ENCODE assay signal across 2 cellular contexts in the genomic region with DNA sequence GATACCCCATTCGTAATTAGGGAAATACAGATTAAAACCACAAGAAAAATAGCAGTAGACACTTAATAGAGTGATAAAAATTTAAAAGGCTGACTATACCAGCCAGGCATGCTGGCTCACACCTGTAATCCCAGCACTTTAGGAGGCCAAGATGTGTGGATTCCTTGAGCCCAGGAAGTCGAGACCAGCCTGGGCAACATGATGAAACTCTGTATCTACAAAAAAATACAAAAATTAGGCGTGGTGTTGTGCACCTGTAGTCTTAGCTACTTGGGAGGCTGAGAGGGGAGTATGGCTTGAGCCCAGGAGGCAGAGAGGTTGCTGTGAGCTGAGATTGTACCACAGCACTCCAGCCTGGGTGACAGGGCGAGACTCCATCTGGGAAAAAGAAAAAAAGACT.
TF ChIP-seq lines count a peak whose summit lies in the region.

No MANE protein-coding gene starts in this region.

TF ChIP-seq in GM23338, 12 proteins besides CTCF, POLR2A, EP300 and RAD21 (continued from another document):
- TF ChIP-seq REST (IDR thresholded peaks at IDR 0.05; ENCODE audit: unreplicated experiment) (no peak), NANOG (IDR thresholded peaks at IDR 0.05; ENCODE audit: borderline replicate concordance) (no peak), JUNB (IDR thresholded peaks at IDR 0.05; ENCODE audit: unreplicated experiment) (no peak)
- TF ChIP-seq, protein P1, sequence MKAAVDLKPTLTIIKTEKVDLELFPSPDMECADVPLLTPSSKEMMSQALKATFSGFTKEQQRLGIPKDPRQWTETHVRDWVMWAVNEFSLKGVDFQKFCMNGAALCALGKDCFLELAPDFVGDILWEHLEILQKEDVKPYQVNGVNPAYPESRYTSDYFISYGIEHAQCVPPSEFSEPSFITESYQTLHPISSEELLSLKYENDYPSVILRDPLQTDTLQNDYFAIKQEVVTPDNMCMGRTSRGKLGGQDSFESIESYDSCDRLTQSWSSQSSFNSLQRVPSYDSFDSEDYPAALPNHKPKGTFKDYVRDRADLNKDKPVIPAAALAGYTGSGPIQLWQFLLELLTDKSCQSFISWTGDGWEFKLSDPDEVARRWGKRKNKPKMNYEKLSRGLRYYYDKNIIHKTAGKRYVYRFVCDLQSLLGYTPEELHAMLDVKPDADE (IDR thresholded peaks at IDR 0.05) = no peak

TF ChIP-seq in HepG2, 621 proteins besides CTCF, POLR2A, EP300 and RAD21 (continued from another document):
- TF ChIP-seq, protein P2, sequence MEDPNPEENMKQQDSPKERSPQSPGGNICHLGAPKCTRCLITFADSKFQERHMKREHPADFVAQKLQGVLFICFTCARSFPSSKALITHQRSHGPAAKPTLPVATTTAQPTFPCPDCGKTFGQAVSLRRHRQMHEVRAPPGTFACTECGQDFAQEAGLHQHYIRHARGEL (CRISPR knock-in tag; IDR thresholded peaks at IDR 0.05) = no peak
- TF ChIP-seq MBNL3 (CRISPR knock-in tag; conservative IDR thresholded peaks at IDR 0.05) (no peak), ARNT2 (CRISPR knock-in tag; IDR thresholded peaks at IDR 0.05; ENCODE audit: low read depth) (no peak), MED8 (CRISPR knock-in tag; IDR thresholded peaks at IDR 0.05; ENCODE audit: insufficient replicate concordance) (no peak), RBAK (CRISPR knock-in tag; IDR thresholded peaks at IDR 0.05) (no peak), ZNF557 (CRISPR knock-in tag; IDR thresholded peaks at IDR 0.05) (no peak), ZNF562 (CRISPR knock-in tag; IDR thresholded peaks at IDR 0.05; ENCODE audit: borderline replicate concordance) (no peak), FOSL2 (CRISPR knock-in tag; IDR thresholded peaks at IDR 0.05) (no peak), ZZZ3 (CRISPR knock-in tag; IDR thresholded peaks at IDR 0.05; ENCODE audit: borderline replicate concordance) (no peak), SALL1 (CRISPR knock-in tag; IDR thresholded peaks at IDR 0.05) (no peak)
- TF ChIP-seq, protein P3, sequence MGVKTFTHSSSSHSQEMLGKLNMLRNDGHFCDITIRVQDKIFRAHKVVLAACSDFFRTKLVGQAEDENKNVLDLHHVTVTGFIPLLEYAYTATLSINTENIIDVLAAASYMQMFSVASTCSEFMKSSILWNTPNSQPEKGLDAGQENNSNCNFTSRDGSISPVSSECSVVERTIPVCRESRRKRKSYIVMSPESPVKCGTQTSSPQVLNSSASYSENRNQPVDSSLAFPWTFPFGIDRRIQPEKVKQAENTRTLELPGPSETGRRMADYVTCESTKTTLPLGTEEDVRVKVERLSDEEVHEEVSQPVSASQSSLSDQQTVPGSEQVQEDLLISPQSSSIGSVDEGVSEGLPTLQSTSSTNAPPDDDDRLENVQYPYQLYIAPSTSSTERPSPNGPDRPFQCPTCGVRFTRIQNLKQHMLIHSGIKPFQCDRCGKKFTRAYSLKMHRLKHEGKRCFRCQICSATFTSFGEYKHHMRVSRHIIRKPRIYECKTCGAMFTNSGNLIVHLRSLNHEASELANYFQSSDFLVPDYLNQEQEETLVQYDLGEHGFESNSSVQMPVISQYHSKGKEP (CRISPR knock-in tag; IDR thresholded peaks at IDR 0.05) = no peak
- TF ChIP-seq, protein P1 (CRISPR knock-in tag; IDR thresholded peaks at IDR 0.05) = no peak
